ENCODE assay signal across 30 cellular contexts in the genomic region with DNA sequence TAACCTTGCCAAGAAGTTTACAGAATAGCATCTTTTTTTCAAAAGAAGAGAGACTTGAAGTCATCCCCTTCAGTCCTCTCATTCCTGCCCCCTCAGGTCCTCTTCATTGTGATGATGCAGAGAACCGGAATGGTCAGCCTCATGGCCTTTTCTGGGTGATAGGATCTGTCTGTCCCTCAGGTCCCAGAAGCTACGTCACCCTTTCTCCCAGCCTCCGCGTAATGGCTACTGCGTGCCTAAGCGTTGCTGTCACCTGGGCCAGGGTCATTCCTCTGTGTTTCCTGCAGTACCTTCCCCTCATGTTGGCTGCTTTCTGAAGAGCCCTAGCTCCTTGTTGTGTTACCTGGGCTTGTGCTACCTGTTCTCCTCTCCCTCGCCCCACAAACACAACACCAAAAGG. TPM values are rescaled to one million over a fixed set of nuclear protein-coding genes. Genes with fewer than 3 reads are reported as not detected.
DNase-seq lines count a peak whose midpoint lies in the region; ATAC-seq, FAIRE-seq and TF ChIP-seq lines count a peak whose summit lies in the region.
"Had no signal": no experiment of that assay in that cellular context is flagged by ENCODE, and none has a peak within 500 bp of the region (broad histone marks: within the 10 kb centered on the region; RNA-seq: fewer than 3 reads in every experiment).

No MANE protein-coding gene starts in this region.

- H2BK5ac ChIP-seq in neuronal stem cell (ENCODE audit: low read length), result no peak overlapping the region

- TF ChIP-seq CTCF in brain (conservative IDR thresholded peaks at IDR 0.05), result no peak
- TF ChIP-seq CTCF in hepatocyte (IDR thresholded peaks at IDR 0.05; ENCODE audit: poor library complexity), result no peak
- no peak for TF ChIP-seq CTCF in GM13976 (IDR thresholded peaks at IDR 0.05; ENCODE audit: borderline replicate concordance, control extremely low read depth, extremely low read depth, insufficient read depth, missing control alignments)
- TF ChIP-seq CTCF in kidney (IDR thresholded peaks at IDR 0.05; ENCODE audit: borderline replicate concordance, extremely low read depth, insufficient read depth), result no peak

- H4K8ac ChIP-seq in neuronal stem cell (ENCODE audit: low read depth, low read length), result no peak overlapping the region

- H3K9me3 Mint-ChIP-seq in CD8-positive, alpha-beta memory T cell, result peaks cover 0 to 4% (median 0%) of the 10 kb centered on the region in 5 donors
- peaks cover 0 to 2% (median 0%) of the 10 kb centered on the region in 5 experiments for H3K9me3 Mint-ChIP-seq in brain
- peaks cover 0 to 1% of the 10 kb centered on the region in 2 donors for H3K9me3 Mint-ChIP-seq in activated T-cell treated with anti-CD3 and anti-CD28 coated beads, Interleukin-2, amount 50 U/mL, for 72 hours
- H3K9me3 Mint-ChIP-seq: dendritic cell treated with granulocyte-macrophage colony-stimulating factor and Interleukin-4, amounts not matched to agents 40 ng/mL and 50 ng/mL, for 4 days had no signal

- H3K27ac Mint-ChIP-seq in CD8-positive, alpha-beta memory T cell, result peak overlapping the region in 1 of 8 donors; percentile 35
- no peak overlapping the region for H3K27ac Mint-ChIP-seq in brain
- no peak overlapping the region for H3K27ac Mint-ChIP-seq in activated T-cell treated with anti-CD3 and anti-CD28 coated beads, Interleukin-2, amount 50 U/mL, for 72 hours
- H3K27ac Mint-ChIP-seq: activated CD8-positive, alpha-beta memory T cell treated with anti-CD3 and anti-CD28 coated beads, Interleukin-2, amount 10 ng/mL, durations not matched to agents 7 days and 5 days; dendritic cell treated with granulocyte-macrophage colony-stimulating factor and Interleukin-4, amounts not matched to agents 40 ng/mL and 50 ng/mL, for 4 days had no signal

- H3K27me3 ChIP-seq in CD8-positive, alpha-beta memory T cell (ENCODE audit: insufficient read depth, low read length, poor library complexity, severe bottlenecking), result no peaks in the 10 kb centered on the region
- H3K27me3 ChIP-seq in hepatocyte, result no peaks in the 10 kb centered on the region
- H3K27me3 ChIP-seq in neuronal stem cell (ENCODE audit: control insufficient read depth in 3 of 3, insufficient read depth in 3 of 3, low read depth in 1 of 3, low read length in 3 of 3), result no peaks in the 10 kb centered on the region
- H3K27me3 ChIP-seq: cardiac muscle cell, SJSA1 had no signal

- H3K79me2 ChIP-seq in hepatocyte, result peaks cover 96% of the 10 kb centered on the region

- H3K9ac ChIP-seq in neuronal stem cell (ENCODE audit: low read depth, low read length, poor library complexity), result no peak overlapping the region
- H3K9ac ChIP-seq in kidney (ENCODE audit: low read length in 2 of 2), result no peak overlapping the region

- H3K4me2 ChIP-seq in hepatocyte (peak overlapping the region; percentile 87), neuronal stem cell (ENCODE audit: insufficient read depth, low read length, poor library complexity, severe bottlenecking) (no peak overlapping the region)

- no peak for ATAC-seq in HG02970 (IDR thresholded peaks at IDR 0.05; ENCODE audit: low FRiP score, unreplicated experiment)
- ATAC-seq in activated T-cell treated with anti-CD3 and anti-CD28 coated beads, Interleukin-2, amount 50 U/mL, for 72 hours (replicated peaks in 1 of 2), result no peak
- ATAC-seq: activated CD8-positive, alpha-beta memory T cell treated with anti-CD3 and anti-CD28 coated beads, Interleukin-2, amount 10 ng/mL, durations not matched to agents 7 days and 5 days had no signal

- H2BK120ac ChIP-seq in neuronal stem cell (ENCODE audit: low read depth, low read length), result no peak overlapping the region

- H2BK12ac ChIP-seq in neuronal stem cell (ENCODE audit: low read length), result peak overlapping the region; percentile 8

- H3K27me3 Mint-ChIP-seq in CD8-positive, alpha-beta memory T cell, result peaks cover 0 to 1% of the 10 kb centered on the region in 2 donors
- peaks cover 2% of the 10 kb centered on the region for H3K27me3 Mint-ChIP-seq in brain
- no peaks in the 10 kb centered on the region for H3K27me3 Mint-ChIP-seq in activated T-cell treated with anti-CD3 and anti-CD28 coated beads, Interleukin-2, amount 50 U/mL, for 72 hours (ENCODE audit: low read depth)
- H3K27me3 Mint-ChIP-seq: activated CD8-positive, alpha-beta memory T cell treated with anti-CD3 and anti-CD28 coated beads, Interleukin-2, amount 10 ng/mL, durations not matched to agents 7 days and 5 days; dendritic cell treated with granulocyte-macrophage colony-stimulating factor and Interleukin-4, amounts not matched to agents 40 ng/mL and 50 ng/mL, for 4 days had no signal

- H3K23ac ChIP-seq in neuronal stem cell (ENCODE audit: low read depth, low read length, poor library complexity), result no peak overlapping the region

- peak overlapping the region; percentile 27 for H3K18ac ChIP-seq in neuronal stem cell (ENCODE audit: low read length)

- H3K79me1 ChIP-seq in neuronal stem cell (ENCODE audit: low read depth, low read length), result peaks cover 7% of the 10 kb centered on the region

- H2AFZ ChIP-seq in hepatocyte (no peak overlapping the region), neuronal stem cell (ENCODE audit: low read length) (no peak overlapping the region)

- H3K4me3 Mint-ChIP-seq in CD8-positive, alpha-beta memory T cell, result peak overlapping the region in 4 of 7 donors; percentile 17 to 60 (median 30)
- H3K4me3 Mint-ChIP-seq in brain, result peak overlapping the region in 3 of 5 experiments; percentile 55 to 74 (median 57)
- peak overlapping the region in 1 of 2 donors; percentile 7 for H3K4me3 Mint-ChIP-seq in activated T-cell treated with anti-CD3 and anti-CD28 coated beads, Interleukin-2, amount 50 U/mL, for 72 hours
- H3K4me3 Mint-ChIP-seq: activated CD8-positive, alpha-beta memory T cell treated with anti-CD3 and anti-CD28 coated beads, Interleukin-2, amount 10 ng/mL, durations not matched to agents 7 days and 5 days; dendritic cell treated with granulocyte-macrophage colony-stimulating factor and Interleukin-4, amounts not matched to agents 40 ng/mL and 50 ng/mL, for 4 days had no signal

- no peak overlapping the region for H3K4ac ChIP-seq in neuronal stem cell (ENCODE audit: low read length)

- peaks cover 83% of the 10 kb centered on the region for H4K20me1 ChIP-seq in hepatocyte (ENCODE audit: insufficient read depth, poor library complexity, severe bottlenecking)

- FAIRE-seq in kidney (lab: Jason Lieb, UNC), result no peak
- FAIRE-seq: GM19239, small intestine had no signal

- H2AK5ac ChIP-seq in neuronal stem cell (ENCODE audit: low read depth, low read length), result no peak overlapping the region

- POLR2A ChIA-PET in CD8-positive, alpha-beta memory T cell (lab: Charles Lee), result no interaction called here

- peaks cover 0 to 52% (median 4%) of the 10 kb centered on the region in 3 donors for H3K36me3 Mint-ChIP-seq in CD8-positive, alpha-beta memory T cell
- peaks cover 10% of the 10 kb centered on the region for H3K36me3 Mint-ChIP-seq in brain
- peaks cover 5 to 7% of the 10 kb centered on the region in 2 donors for H3K36me3 Mint-ChIP-seq in activated T-cell treated with anti-CD3 and anti-CD28 coated beads, Interleukin-2, amount 50 U/mL, for 72 hours (ENCODE audit: insufficient read depth in 2 of 2)

- H2BK15ac ChIP-seq in neuronal stem cell (ENCODE audit: low read length), result no peak overlapping the region

- DNase-seq in CD8-positive, alpha-beta memory T cell, result no peak
- DNase-seq in hepatocyte (ENCODE audit: low spot score), result no peak
- DNase-seq in neuronal stem cell (ENCODE audit: low spot score), result no peak
- no peak for DNase-seq in activated T-cell treated with anti-CD3 and anti-CD28 coated beads, Interleukin-2, amount 50 U/mL, for 72 hours
- DNase-seq in GM13976 (ENCODE audit: low spot score), result no peak
- no peak for DNase-seq in kidney
- DNase-seq: activated CD4-positive, CD25-positive, alpha-beta regulatory T cell; activated CD8-positive, alpha-beta memory T cell treated with anti-CD3 and anti-CD28 coated beads, Interleukin-2, amount 10 ng/mL, durations not matched to agents 7 days and 5 days; activated naive CD4-positive, alpha-beta T cell treated with Interleukin-2 at 50 U/mL for 16 hours; activated T-cell treated with anti-CD3 and anti-CD28 coated beads, Interleukin-2, amount 50 U/mL, for 48 hours; anterior cingulate cortex; COR-L47; DMS53; GDM1; IMR-90; NCI-H1105; NCI-H2029; NCI-H226; NCI-H774; retina; small intestine; stimulated activated CD4-positive, alpha-beta T cell treated with anti-CD3 and anti-CD28 coated beads, Interleukin-1b, Interleukin-23, amount 100 ng/mL, for 48 hours; T-helper 1 cell had no signal

- H3K27ac ChIP-seq in CD8-positive, alpha-beta memory T cell (ENCODE audit: low read depth, low read length), result no peak overlapping the region
- peak overlapping the region; percentile 45 for H3K27ac ChIP-seq in hepatocyte
- no peak overlapping the region for H3K27ac ChIP-seq in neuronal stem cell (replicated peaks; ENCODE audit: low read length)
- no peak overlapping the region for H3K27ac ChIP-seq in kidney (ENCODE audit: low read depth in 2 of 2, low read length in 2 of 2)
- H3K27ac ChIP-seq: cardiac muscle cell, SJSA1 had no signal

- H3K9me3 ChIP-seq in CD8-positive, alpha-beta memory T cell (ENCODE audit: low read length), result no peaks in the 10 kb centered on the region
- no peaks in the 10 kb centered on the region for H3K9me3 ChIP-seq in hepatocyte (ENCODE audit: low read depth)
- H3K9me3 ChIP-seq in neuronal stem cell (replicated peaks in 1 of 2; ENCODE audit: control insufficient read depth in 2 of 2, insufficient read depth in 1 of 2, low read depth in 1 of 2, low read length in 2 of 2), result peaks cover 3 to 13% of the 10 kb centered on the region in 2 donors
- peaks cover 0 to 4% of the 10 kb centered on the region in 2 donors for H3K9me3 ChIP-seq in kidney (ENCODE audit: control insufficient read depth in 1 of 2, low read length in 2 of 2)
- H3K9me3 ChIP-seq: HAP-1, SJSA1 had no signal

- no peaks in the 10 kb centered on the region for H3K9me2 ChIP-seq in hepatocyte (replicated peaks; ENCODE audit: insufficient read depth)

- no peak overlapping the region for H3K4me3 ChIP-seq in CD8-positive, alpha-beta memory T cell (ENCODE audit: low read length)
- H3K4me3 ChIP-seq in hepatocyte (no peak overlapping the region), neuronal stem cell (ENCODE audit: low read length in 2 of 2) (peak overlapping the region in 1 of 2 donors; percentile 37), kidney (ENCODE audit: low read length in 2 of 2) (no peak overlapping the region)
- H3K4me3 ChIP-seq: cardiac muscle cell, HAP-1, SJSA1 had no signal

- intact Hi-C loops in kidney (cut with DNase I), result no loop called here

- peaks cover 65% of the 10 kb centered on the region for H3K4me1 ChIP-seq in CD8-positive, alpha-beta memory T cell (ENCODE audit: insufficient read depth, low read length)
- H3K4me1 ChIP-seq in hepatocyte (ENCODE audit: insufficient read depth) (peaks cover 40% of the 10 kb centered on the region), neuronal stem cell (ENCODE audit: control insufficient read depth in 2 of 2, insufficient read depth in 1 of 2, low read depth in 1 of 2, low read length in 2 of 2) (peaks cover 2 to 5% of the 10 kb centered on the region in 2 donors), kidney (ENCODE audit: control insufficient read depth in 1 of 2, insufficient read depth in 1 of 2, low read depth in 1 of 2, low read length in 2 of 2) (peaks cover 13 to 19% of the 10 kb centered on the region in 2 donors)
- H3K4me1 ChIP-seq: SJSA1 had no signal

- peaks cover 3% of the 10 kb centered on the region for H3K36me3 ChIP-seq in CD8-positive, alpha-beta memory T cell (ENCODE audit: insufficient read depth, low read length)
- H3K36me3 ChIP-seq in hepatocyte (replicated peaks; ENCODE audit: insufficient read depth, low read depth), result no peaks in the 10 kb centered on the region
- H3K36me3 ChIP-seq in neuronal stem cell (replicated peaks in 1 of 2; ENCODE audit: control insufficient read depth in 2 of 2, insufficient read depth in 2 of 2, low read length in 2 of 2), result peaks cover 3 to 17% of the 10 kb centered on the region in 2 donors
- no peaks in the 10 kb centered on the region for H3K36me3 ChIP-seq in kidney (ENCODE audit: control insufficient read depth in 1 of 2, insufficient read depth in 2 of 2, low read length in 2 of 2)
- H3K36me3 ChIP-seq: cardiac muscle cell, HAP-1 had no signal

- 86% methylated on average over 7 of the region's 7 CpGs for WGBS in hepatocyte (ENCODE audit: low lambda C conversion rate, missing lambda C conversion rate)
- WGBS in neuronal stem cell (ENCODE audit: extremely low coverage in 2 of 2, insufficient read length in 2 of 2, insufficient replicate concordance in 1 of 2), 2 donors, result no CpG with 5 or more reads among the region's 7 CpGs

- in situ Hi-C loops in GM13976 (cut with MboI; ENCODE audit: low sequenced_read_pairs, unreplicated experiment), result no loop called here

- CTCF ChIA-PET in CD8-positive, alpha-beta memory T cell (lab: Charles Lee), result interaction anchor here (0.9 to 1.0 kb wide), 2 partner anchors 8 to 974 kb away, joined by 3 to 4 read pairs; no protein-coding TSS in a partner anchor

- no peak overlapping the region for H3K14ac ChIP-seq in neuronal stem cell (ENCODE audit: low read length)

- H3K4me1 Mint-ChIP-seq in CD8-positive, alpha-beta memory T cell, result peaks cover 73 to 86% (median 83%) of the 10 kb centered on the region in 3 donors
- H3K4me1 Mint-ChIP-seq in brain, result peaks cover 72% of the 10 kb centered on the region
- peaks cover 60% of the 10 kb centered on the region for H3K4me1 Mint-ChIP-seq in activated T-cell treated with anti-CD3 and anti-CD28 coated beads, Interleukin-2, amount 50 U/mL, for 72 hours (ENCODE audit: low read depth)

- H4K91ac ChIP-seq in neuronal stem cell (ENCODE audit: low read depth, low read length, poor library complexity), result peak overlapping the region; percentile 93

RNA-seq across cellular contexts. Expression of gene PIK3R1, which starts 4.7 kb away (rescaled TPM):
- total RNA-seq in CD8-positive, alpha-beta memory T cell, result 10 to 100 TPM; 46.9 to 47.9 TPM
- polyA plus RNA-seq in CD8-positive, alpha-beta memory T cell, result 75.9 TPM
- polyA plus RNA-seq in brain (ENCODE audit: insufficient read depth, low read depth, low replicate concordance) (11.9 TPM), hepatocyte (36.4 and 38.9 TPM in 2 replicates), kidney (ENCODE audit: insufficient read depth, low read depth, low replicate concordance) (26.6 TPM)
- total RNA-seq in hepatocyte (86.3 and 109 TPM in 2 replicates), kidney (138 TPM)
- polyA plus RNA-seq in neuronal stem cell (2013, experiment 1 of 2), result 14.0 TPM
- 14.2 TPM for polyA plus RNA-seq in neuronal stem cell (2013, experiment 2 of 2)
- 10 to 100 TPM; 46.5 to 74.2 TPM for total RNA-seq in activated T-cell treated with anti-CD3 and anti-CD28 coated beads, Interleukin-2, amount 50 U/mL, for 72 hours
